14 cellular contexts compared by ENCODE assay signal in genomic region chr2:36147670-36148390, GRCh38.
DNase-seq lines count a peak whose midpoint lies in the region; ATAC-seq and TF ChIP-seq lines count a peak whose summit lies in the region.
"Had no signal": no experiment of that assay in that cellular context is flagged by ENCODE, and none has a peak within 500 bp of the region (broad histone marks: within the 10 kb centered on the region; RNA-seq: fewer than 3 reads in every experiment).

No MANE protein-coding gene starts in this region.

- no peaks in the 10 kb centered on the region for H3K36me3 ChIP-seq in neural cell (ENCODE audit: insufficient read depth, low read length)
- no peaks in the 10 kb centered on the region for H3K36me3 ChIP-seq in suprapubic skin

- no peaks in the 10 kb centered on the region for H3K9me3 Mint-ChIP-seq in activated T-cell treated with anti-CD3 and anti-CD28 coated beads, Interleukin-2, amount 50 U/mL, for 72 hours
- no peaks in the 10 kb centered on the region for H3K9me3 Mint-ChIP-seq in activated T-cell treated with anti-CD3 and anti-CD28 coated beads, Interleukin-2, amount 50 U/mL, for 24 hours
- H3K9me3 Mint-ChIP-seq: mesothelial cell of epicardium; stimulated activated naive CD8-positive, alpha-beta T cell treated with anti-CD3 and anti-CD28 coated beads, Interleukin-15, Interleukin-2, amounts not matched to agents 100 ng/mL and 50 ng/mL, for 24 hours had no signal

- 60% methylated on average over 4 of the region's 4 CpGs for WGBS in suprapubic skin

- H3K27ac ChIP-seq in neural cell (ENCODE audit: low read length) (no peak overlapping the region), suprapubic skin (no peak overlapping the region)

- H3K4me3 ChIP-seq in neural cell (ENCODE audit: low read length) (no peak overlapping the region), suprapubic skin (no peak overlapping the region)

- peak overlapping the region; percentile 64 for H3K27ac Mint-ChIP-seq in activated T-cell treated with anti-CD3 and anti-CD28 coated beads, Interleukin-2, amount 50 U/mL, for 72 hours
- H3K27ac Mint-ChIP-seq in activated T-cell treated with anti-CD3 and anti-CD28 coated beads, Interleukin-2, amount 50 U/mL, for 24 hours: no peak overlapping the region
- H3K27ac Mint-ChIP-seq: mesothelial cell of epicardium; stimulated activated naive CD8-positive, alpha-beta T cell treated with anti-CD3 and anti-CD28 coated beads, Interleukin-15, Interleukin-2, amounts not matched to agents 100 ng/mL and 50 ng/mL, for 24 hours had no signal

- no peaks in the 10 kb centered on the region for H3F3A ChIP-seq in neural cell (ENCODE audit: insufficient read depth, low read length, poor library complexity, severe bottlenecking)

- H3K4me2 ChIP-seq in neural cell (ENCODE audit: low read length): no peak overlapping the region

- H3K27me3 ChIP-seq in neural cell (ENCODE audit: insufficient read depth, low read depth, low read length): no peaks in the 10 kb centered on the region
- H3K27me3 ChIP-seq in suprapubic skin: no peaks in the 10 kb centered on the region

- H3K9me3 ChIP-seq in neural cell (ENCODE audit: low read length): no peaks in the 10 kb centered on the region
- H3K9me3 ChIP-seq in suprapubic skin: no peaks in the 10 kb centered on the region

- no peaks in the 10 kb centered on the region for H4K20me1 ChIP-seq in neural cell (ENCODE audit: insufficient read depth)

- H3K4me3 Mint-ChIP-seq in activated T-cell treated with anti-CD3 and anti-CD28 coated beads, Interleukin-2, amount 50 U/mL, for 72 hours: peak overlapping the region in 1 of 2 donors; percentile 55
- no peak overlapping the region for H3K4me3 Mint-ChIP-seq in activated T-cell treated with anti-CD3 and anti-CD28 coated beads, Interleukin-2, amount 50 U/mL, for 24 hours
- H3K4me3 Mint-ChIP-seq: mesothelial cell of epicardium; stimulated activated naive CD8-positive, alpha-beta T cell treated with anti-CD3 and anti-CD28 coated beads, Interleukin-15, Interleukin-2, amounts not matched to agents 100 ng/mL and 50 ng/mL, for 24 hours had no signal

- no peak for DNase-seq in activated T-cell treated with anti-CD3 and anti-CD28 coated beads, Interleukin-2, amount 50 U/mL, for 72 hours
- no peak for DNase-seq in activated T-cell treated with anti-CD3 and anti-CD28 coated beads, Interleukin-2, amount 50 U/mL, for 24 hours
- no peak for DNase-seq in hepatic stellate cell (ENCODE audit: low spot score)
- DNase-seq in suprapubic skin (ENCODE audit: low spot score in 2 of 2): no peak
- DNase-seq in left ventricle myocardium superior: no peak
- DNase-seq: activated CD8-positive, alpha-beta memory T cell treated with anti-CD3 and anti-CD28 coated beads, Interleukin-2, amount 50 U/mL, for 4 hours; glutamatergic neuron; NCI-H1930; SHP77 had no signal

- TF ChIP-seq POLR2A in suprapubic skin (IDR thresholded peaks at IDR 0.05): no peak

- TF ChIP-seq CTCF in neural cell (IDR thresholded peaks at IDR 0.05; ENCODE audit: poor library complexity, severe bottlenecking) (no peak), suprapubic skin (IDR thresholded peaks at IDR 0.05) (no peak)

- TF ChIP-seq EP300 in neural cell (conservative IDR thresholded peaks at IDR 0.05; ENCODE audit: poor library complexity, severe bottlenecking) (peak; percentile 89), suprapubic skin (IDR thresholded peaks at IDR 0.05) (no peak)

- H2AFZ ChIP-seq in neural cell (ENCODE audit: low read depth, low read length): no peak overlapping the region

- no peaks in the 10 kb centered on the region for H3K4me1 ChIP-seq in suprapubic skin

- ATAC-seq in activated T-cell treated with anti-CD3 and anti-CD28 coated beads, Interleukin-2, amount 50 U/mL, for 72 hours (replicated peaks in 1 of 2): peak; percentile 90 to 91
- ATAC-seq in GM21825 (IDR thresholded peaks at IDR 0.05; ENCODE audit: unreplicated experiment) (peak; percentile 92), HG03378 (IDR thresholded peaks at IDR 0.05; ENCODE audit: unreplicated experiment) (peak; percentile 91), left ventricle myocardium superior (no peak)

- peaks cover 24% of the 10 kb centered on the region for H3K27me3 Mint-ChIP-seq in activated T-cell treated with anti-CD3 and anti-CD28 coated beads, Interleukin-2, amount 50 U/mL, for 72 hours (ENCODE audit: low read depth)
- peaks cover 6% of the 10 kb centered on the region for H3K27me3 Mint-ChIP-seq in activated T-cell treated with anti-CD3 and anti-CD28 coated beads, Interleukin-2, amount 50 U/mL, for 24 hours
- H3K27me3 Mint-ChIP-seq: stimulated activated naive CD8-positive, alpha-beta T cell treated with anti-CD3 and anti-CD28 coated beads, Interleukin-15, Interleukin-2, amounts not matched to agents 100 ng/mL and 50 ng/mL, for 24 hours had no signal

- TF ChIP-seq RAD21 in neural cell (conservative IDR thresholded peaks at IDR 0.05): no peak

- H3K9ac ChIP-seq in neural cell (ENCODE audit: low read length): no peak overlapping the region

- H3K36me3 Mint-ChIP-seq in activated T-cell treated with anti-CD3 and anti-CD28 coated beads, Interleukin-2, amount 50 U/mL, for 72 hours (ENCODE audit: insufficient read depth in 2 of 2): no peaks in the 10 kb centered on the region
- no peaks in the 10 kb centered on the region for H3K36me3 Mint-ChIP-seq in activated T-cell treated with anti-CD3 and anti-CD28 coated beads, Interleukin-2, amount 50 U/mL, for 24 hours (ENCODE audit: low read depth)
- H3K36me3 Mint-ChIP-seq: mesothelial cell of epicardium had no signal

- peaks cover 15% of the 10 kb centered on the region for H3K4me1 Mint-ChIP-seq in activated T-cell treated with anti-CD3 and anti-CD28 coated beads, Interleukin-2, amount 50 U/mL, for 72 hours (ENCODE audit: low read depth)
- peaks cover 15% of the 10 kb centered on the region for H3K4me1 Mint-ChIP-seq in activated T-cell treated with anti-CD3 and anti-CD28 coated beads, Interleukin-2, amount 50 U/mL, for 24 hours (ENCODE audit: low read depth)
- H3K4me1 Mint-ChIP-seq: mesothelial cell of epicardium had no signal

- no peaks in the 10 kb centered on the region for H3K79me2 ChIP-seq in neural cell (replicated peaks; ENCODE audit: insufficient read depth, low read length)

- intact Hi-C loops in left ventricle myocardium superior (cut with micrococcal nuclease): no loop called here

- no peaks in the 10 kb centered on the region for H3K9me2 ChIP-seq in neural cell (ENCODE audit: insufficient read depth, low read length)

TF ChIP-seq in neural cell, 6 proteins besides CTCF, POLR2A, EP300 and RAD21:
- no peak for TF ChIP-seq SMC3 (conservative IDR thresholded peaks at IDR 0.05; ENCODE audit: poor library complexity)
- no peak for TF ChIP-seq MXI1 (conservative IDR thresholded peaks at IDR 0.05; ENCODE audit: poor library complexity, severe bottlenecking)
- no peak for TF ChIP-seq EZH2 (IDR thresholded peaks at IDR 0.05; ENCODE audit: borderline replicate concordance, insufficient read depth, low read length, poor library complexity, severe bottlenecking)
- TF ChIP-seq REST (IDR thresholded peaks at IDR 0.05; ENCODE audit: borderline replicate concordance): no peak
- TF ChIP-seq TAF1 (IDR thresholded peaks at IDR 0.05; ENCODE audit: low read depth): no peak
- peak; percentile 60 for TF ChIP-seq POLR2AphosphoS5 (IDR thresholded peaks at IDR 0.05)
